24 cellular contexts compared by ENCODE assay signal in genomic region chr3:27532426-27532825, GRCh38. TPM values are rescaled to one million over a fixed set of nuclear protein-coding genes. Genes with fewer than 3 reads are reported as not detected.
A peak's percentile ranks its signal among the peaks of the same experiment; 100 is the strongest.
DNase-seq lines count a peak whose midpoint lies in the region; ATAC-seq, FAIRE-seq and TF ChIP-seq lines count a peak whose summit lies in the region.
"Had no signal": no experiment of that assay in that cellular context is flagged by ENCODE, and none has a peak within 500 bp of the region (broad histone marks: within the 10 kb centered on the region; RNA-seq: fewer than 3 reads in every experiment).

No MANE protein-coding gene starts in this region.

- H3K27me3 Mint-ChIP-seq in astrocyte (ENCODE audit: low read depth, unreplicated experiment), result no peaks in the 10 kb centered on the region
- H3K27me3 Mint-ChIP-seq: activated naive CD4-positive, alpha-beta T cell treated with anti-CD3 and anti-CD28 coated beads, Interleukin-2, amount 10 ng/mL, durations not matched to agents 7 days and 5 days had no signal

- H3K36me3 Mint-ChIP-seq in astrocyte (ENCODE audit: low read depth, unreplicated experiment), result no peaks in the 10 kb centered on the region

- no TSS peak for BruUV-seq in HepG2 (replicated peaks; lab: Mats Ljungman, UMichigan)

- in situ Hi-C loops in HepG2 (cut with HindIII; ENCODE audit: extremely low pct_ligation_motif_present, low pct_unique_long_range_greater_than_20kb), result no loop called here

- H3K79me2 ChIP-seq in HepG2 (ENCODE audit: insufficient read depth, low read length) (no peaks in the 10 kb centered on the region), astrocyte (ENCODE audit: insufficient read depth, low read length) (no peaks in the 10 kb centered on the region)

- H3K36me3 ChIP-seq in HepG2 (replicated peaks in 1 of 2; ENCODE audit: control insufficient read depth in 1 of 2, insufficient read depth in 2 of 2, low read length in 2 of 2) (no peaks in the 10 kb centered on the region), right lobe of liver (no peaks in the 10 kb centered on the region), astrocyte (ENCODE audit: insufficient read depth, low read length) (no peaks in the 10 kb centered on the region), iPS-20b (ENCODE audit: insufficient read depth, low read depth, low read length) (no peaks in the 10 kb centered on the region)
- H3K36me3 ChIP-seq: BE2C, transverse colon had no signal

- peak overlapping the region; percentile 54 for H3K27ac ChIP-seq in HepG2 (ENCODE audit: extremely low read length, insufficient read depth, low read length)
- no peak overlapping the region for H3K27ac ChIP-seq in right lobe of liver
- H3K27ac ChIP-seq in astrocyte (ENCODE audit: low read depth, low read length), result peak overlapping the region; percentile 99
- peak overlapping the region; percentile 12 for H3K27ac ChIP-seq in iPS-20b (ENCODE audit: low read length)

- peak overlapping the region; percentile 75 for H3K27ac Mint-ChIP-seq in astrocyte (ENCODE audit: unreplicated experiment)
- H3K27ac Mint-ChIP-seq: activated naive CD4-positive, alpha-beta T cell treated with anti-CD3 and anti-CD28 coated beads, Interleukin-2, amount 10 ng/mL, durations not matched to agents 7 days and 5 days had no signal

- H3K4me3 ChIP-seq in HepG2 (replicated peaks in 1 of 3; ENCODE audit: insufficient read depth in 1 of 3, low read depth in 2 of 3, low read length in 3 of 3) (no peak overlapping the region), right lobe of liver (no peak overlapping the region), astrocyte (ENCODE audit: insufficient read depth, low read depth, low read length) (no peak overlapping the region), iPS-20b (ENCODE audit: low read length) (peak overlapping the region; percentile 44)
- H3K4me3 ChIP-seq: transverse colon had no signal

- no peaks in the 10 kb centered on the region for H4K20me1 ChIP-seq in HepG2 (ENCODE audit: insufficient read depth, low read length)
- no peaks in the 10 kb centered on the region for H4K20me1 ChIP-seq in astrocyte (ENCODE audit: insufficient read depth, low read length)

- H3K27me3 ChIP-seq in HepG2 (ENCODE audit: control insufficient read depth in 1 of 2, insufficient read depth in 2 of 2, low read length in 2 of 2), result no peaks in the 10 kb centered on the region
- no peaks in the 10 kb centered on the region for H3K27me3 ChIP-seq in right lobe of liver
- no peaks in the 10 kb centered on the region for H3K27me3 ChIP-seq in astrocyte (ENCODE audit: insufficient read depth, low read length)
- no peaks in the 10 kb centered on the region; the same call in 1 of the 2 replicates for H3K27me3 ChIP-seq in iPS-20b (ENCODE audit: insufficient read depth, low read length)
- H3K27me3 ChIP-seq: BE2C, transverse colon had no signal

- TF ChIP-seq CTCF in HepG2 (CRISPR knock-in tag; IDR thresholded peaks at IDR 0.05) (no peak), right lobe of liver (IDR thresholded peaks at IDR 0.05) (no peak), astrocyte (IDR thresholded peaks at IDR 0.05; ENCODE audit: insufficient read depth, low read depth, low read length) (no peak)

- H3K4me2 ChIP-seq in HepG2 (ENCODE audit: low read depth, low read length) (no peak overlapping the region), astrocyte (ENCODE audit: low read length) (no peak overlapping the region)

- TF ChIP-seq POLR2A in HepG2 (IDR thresholded peaks at IDR 0.05; ENCODE audit: insufficient read depth in 1 of 2, low read depth in 2 of 2, low read length in 2 of 2) (no peak), right lobe of liver (IDR thresholded peaks at IDR 0.05) (no peak), GM12892 (IDR thresholded peaks at IDR 0.05; ENCODE audit: low read depth, low read length) (no peak)

- peaks cover 71% of the 10 kb centered on the region for H3K4me1 ChIP-seq in HepG2 (ENCODE audit: insufficient read depth, low read length)
- H3K4me1 ChIP-seq in right lobe of liver, result no peaks in the 10 kb centered on the region
- peaks cover 41% of the 10 kb centered on the region for H3K4me1 ChIP-seq in astrocyte (ENCODE audit: insufficient read depth, low read length)
- peaks cover 32% of the 10 kb centered on the region for H3K4me1 ChIP-seq in iPS-20b (ENCODE audit: insufficient read depth, low read length)
- H3K4me1 ChIP-seq: BE2C had no signal

- ATAC-seq in HepG2 (no peak), right lobe of liver (no peak), HG03097 (IDR thresholded peaks at IDR 0.05; ENCODE audit: low FRiP score, unreplicated experiment) (no peak)
- ATAC-seq: activated T-cell treated with anti-CD3 and anti-CD28 coated beads, Interleukin-2, amount 50 U/mL, for 4 hours; Right ventricle myocardium inferior had no signal

- DNase-seq in HepG2 (ENCODE audit: low spot score) (no peak), right lobe of liver (no peak), astrocyte (ENCODE audit: low read depth) (no peak), DMS153 treated with DMSO at 0.1 percent for 48 hours (lab: John Stamatoyannopoulos, UW; ENCODE audit: unreplicated experiment) (no peak), GM12892 (ENCODE audit: insufficient read length) (no peak), NCI-H524 treated with DMSO at 0.1 percent for 48 hours (lab: John Stamatoyannopoulos, UW) (no peak)
- DNase-seq: activated CD4-positive, alpha-beta T cell treated with anti-CD3 and anti-CD28 coated beads for 1 hour; activated naive CD4-positive, alpha-beta T cell treated with anti-CD3 and anti-CD28 coated beads, Interleukin-2, amount 10 ng/mL, durations not matched to agents 7 days and 5 days; activated T-cell treated with anti-CD3 and anti-CD28 coated beads, Interleukin-2, amount 50 U/mL, for 4 hours; BE2C; dermis blood vessel endothelial cell; DMS79 treated with DMSO at 0.1 percent for 48 hours; hippocampal formation; KBM-7; NCI-H146; NCI-H2171 treated with DMSO at 0.1 percent for 48 hours; NCI-H526 treated with DMSO at 0.1 percent for 48 hours; occipital lobe; transverse colon had no signal

- TF ChIP-seq RAD21 in HepG2 (CRISPR knock-in tag; IDR thresholded peaks at IDR 0.05), result no peak

- TF ChIP-seq EP300 in HepG2 (IDR thresholded peaks at IDR 0.05; ENCODE audit: low read depth in 2 of 2, low read length in 2 of 2), result no peak
- TF ChIP-seq EP300 in HepG2 (CRISPR knock-in tag; IDR thresholded peaks at IDR 0.05; ENCODE audit: borderline replicate concordance), result no peak

- no peaks in the 10 kb centered on the region for H3K9me3 Mint-ChIP-seq in astrocyte (ENCODE audit: unreplicated experiment)
- H3K9me3 Mint-ChIP-seq: activated naive CD4-positive, alpha-beta T cell treated with anti-CD3 and anti-CD28 coated beads, Interleukin-2, amount 10 ng/mL, durations not matched to agents 7 days and 5 days; activated T-cell treated with anti-CD3 and anti-CD28 coated beads, Interleukin-2, amount 50 U/mL, for 4 hours had no signal

- FAIRE-seq in HepG2 (lab: Jason Lieb, UNC) (no peak), astrocyte (lab: Jason Lieb, UNC) (no peak), GM12892 (lab: Jason Lieb, UNC) (no peak)
- FAIRE-seq: GM12891, H54 had no signal

- H3K4me3 Mint-ChIP-seq in astrocyte (ENCODE audit: unreplicated experiment), result no peak overlapping the region
- H3K4me3 Mint-ChIP-seq: activated naive CD4-positive, alpha-beta T cell treated with anti-CD3 and anti-CD28 coated beads, Interleukin-2, amount 10 ng/mL, durations not matched to agents 7 days and 5 days; activated T-cell treated with anti-CD3 and anti-CD28 coated beads, Interleukin-2, amount 50 U/mL, for 4 hours had no signal

- no peaks in the 10 kb centered on the region for H3K9me3 ChIP-seq in HepG2 (ENCODE audit: low read length)
- no peaks in the 10 kb centered on the region for H3K9me3 ChIP-seq in right lobe of liver
- H3K9me3 ChIP-seq in astrocyte (ENCODE audit: insufficient read depth, low read depth, low read length), result no peaks in the 10 kb centered on the region
- H3K9me3 ChIP-seq in iPS-20b (ENCODE audit: insufficient read depth, low read depth, low read length), result no peaks in the 10 kb centered on the region
- H3K9me3 ChIP-seq: BE2C, transverse colon had no signal

- H3K4me1 Mint-ChIP-seq in astrocyte (ENCODE audit: low read depth, unreplicated experiment), result peaks cover 41% of the 10 kb centered on the region

- H2AFZ ChIP-seq in HepG2 (ENCODE audit: low read length) (no peak overlapping the region), astrocyte (ENCODE audit: low read depth, low read length) (peak overlapping the region; percentile 24)

- H3K9ac ChIP-seq in HepG2 (ENCODE audit: insufficient read depth, low read depth, low read length) (no peak overlapping the region), astrocyte (ENCODE audit: low read length) (peak overlapping the region; percentile 7), iPS-20b (ENCODE audit: low read depth, low read length) (peak overlapping the region; percentile 63; the same call in 1 of the 2 replicates)

- 92% methylated on average over 6 of the region's 6 CpGs for WGBS in HepG2 (ENCODE audit: low lambda C conversion rate)
- WGBS in right lobe of liver (ENCODE audit: insufficient coverage, low coverage, low lambda C conversion rate, missing lambda C conversion rate), result 66% methylated on average over 2 of the region's 6 CpGs

- POLR2A ChIA-PET in HepG2 (lab: Yijun Ruan, JAX), result no interaction called here

- intact Hi-C loops in HepG2 (cut with micrococcal nuclease; ENCODE audit: unreplicated experiment), result loop anchor here (5.0 kb wide), 2 partner anchors 50 to 150 kb away; partner anchors contain the start of gene SLC4A7
- intact Hi-C loops in right lobe of liver (cut with DNase I), result no loop called here

- CTCF ChIA-PET in HepG2 (lab: Yijun Ruan, JAX; ENCODE audit: low intra/inter-chr PET ratio, low total read pairs), result no interaction called here

RNA-seq across cellular contexts. Expression of gene SLC4A7, which starts 48.2 kb away (rescaled TPM):
- total RNA-seq in HepG2 (2016; rRNA removed; fragmentation: Illumina TruSeq; extraction: Trizol) (34.0 and 43.8 TPM in 2 replicates), right lobe of liver (1 to 10 TPM; 3.0 to 9.9 (median 5.8) TPM), astrocyte (66.7 and 68.7 TPM in 2 replicates)
- total RNA-seq in HepG2 (2016; cell fraction: cytosol; rRNA removed; fragmentation: Illumina TruSeq; extraction: Trizol; ENCODE audit: low read depth), result 34.8 and 42.1 TPM in 2 replicates
- 29.3 and 44.3 TPM in 2 replicates for total RNA-seq in HepG2 (2016; cell fraction: insoluble cytoplasmic fraction; rRNA removed; fragmentation: Illumina TruSeq; extraction: Trizol)
- 28.7 and 35.6 TPM in 2 replicates for total RNA-seq in HepG2 (2016; cell fraction: membrane; rRNA removed; fragmentation: Illumina TruSeq; extraction: Trizol)
- 71.7 and 82.7 TPM in 2 replicates for total RNA-seq in HepG2 (2016; cell fraction: nucleus; rRNA removed; fragmentation: Illumina TruSeq; extraction: Trizol)
- polyA plus RNA-seq in HepG2 (2011; rRNA removed), result 11.5 and 16.4 TPM in 2 replicates
- 4.3 and 6.6 TPM in 2 replicates for polyA plus RNA-seq in HepG2 (2011; cell fraction: cytosol; rRNA removed)
- 25.4 and 28.4 TPM in 2 replicates for polyA plus RNA-seq in HepG2 (2011; cell fraction: nucleus; rRNA removed)
- 17.0 and 18.8 TPM in 2 replicates for polyA plus RNA-seq in HepG2 (2012)
- polyA plus RNA-seq in HepG2 (2016; cell fraction: cytosol; fragmentation: Illumina TruSeq; extraction: Trizol; ENCODE audit: low read depth), result 0.26 and 0.35 TPM in 2 replicates
- polyA plus RNA-seq in HepG2 (2016; cell fraction: insoluble cytoplasmic fraction; fragmentation: Illumina TruSeq; extraction: Trizol; ENCODE audit: low read depth), result 5.9 and 6.7 TPM in 2 replicates
- polyA plus RNA-seq in HepG2 (2016; cell fraction: membrane; fragmentation: Illumina TruSeq; extraction: Trizol; ENCODE audit: low read depth), result 0.84 and 1.2 TPM in 2 replicates
- polyA plus RNA-seq in HepG2 (2016; cell fraction: nucleus; fragmentation: Illumina TruSeq; extraction: Trizol; ENCODE audit: insufficient read depth, low read depth), result 35.5 and 37.9 TPM in 2 replicates
- 15.4 and 26.8 TPM in 2 replicates for polyA minus RNA-seq in HepG2 (2011; rRNA and poly(A)+ RNA removed; ENCODE audit: low replicate concordance)
- polyA minus RNA-seq in HepG2 (2011; cell fraction: cytosol; rRNA and poly(A)+ RNA removed), result 51.8 and 52.8 TPM in 2 replicates
- polyA minus RNA-seq in HepG2 (2011; cell fraction: nucleus; rRNA and poly(A)+ RNA removed), result 130 and 149 TPM in 2 replicates
- 22.9 TPM for polyA plus RNA-seq in GM12892 (2012; ENCODE audit: missing spikeins)

Comparison
In these comparisons a context has a peak if more than half of its experiments do, and no peak if none do; other contexts are left out.
1. H3K27ac ChIP-seq: peak in HepG2 (single experiment), astrocyte (single experiment) and iPS-20b (single experiment); none in right lobe of liver (0 of 3).